In the genomic region with DNA sequence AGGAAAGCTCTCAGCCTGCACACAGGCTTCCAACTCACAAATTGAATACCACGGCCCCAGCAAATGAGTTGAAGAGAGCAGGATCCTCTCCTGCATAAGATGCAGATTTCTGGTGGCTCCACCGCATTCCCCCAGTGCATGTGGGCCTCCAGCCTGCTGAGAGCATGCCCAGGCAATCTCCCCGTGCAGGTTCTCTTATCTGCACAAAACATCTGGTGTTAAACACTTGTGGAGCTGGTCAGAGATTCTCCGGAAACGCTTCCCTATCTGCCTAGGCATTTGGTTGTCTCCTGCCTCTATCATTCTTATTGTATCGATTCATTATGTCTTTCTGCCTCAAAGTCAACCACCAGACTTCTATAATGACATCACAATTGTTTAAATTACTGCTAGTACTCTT, we compare ENCODE assay signal across 13 cellular contexts.
DNase-seq lines count a peak whose midpoint lies in the region; ATAC-seq and TF ChIP-seq lines count a peak whose summit lies in the region.
"Had no signal": no experiment of that assay in that cellular context is flagged by ENCODE, and none has a peak within 500 bp of the region (broad histone marks: within the 10 kb centered on the region; RNA-seq: fewer than 3 reads in every experiment).

No MANE protein-coding gene starts in this region.

- no peaks in the 10 kb centered on the region for H3K36me3 Mint-ChIP-seq in WTC11

- ATAC-seq in WTC11: peak; percentile 79
- no peak for ATAC-seq in GM21825 (IDR thresholded peaks at IDR 0.05; ENCODE audit: unreplicated experiment)
- no peak for ATAC-seq in HG03045 (IDR thresholded peaks at IDR 0.05; ENCODE audit: unreplicated experiment)

- CTCF ChIA-PET in WTC11 (lab: Charles Lee): no interaction called here

- peak overlapping the region; percentile 75 for H3K27ac Mint-ChIP-seq in WTC11

- POLR2A ChIA-PET in WTC11 (lab: Charles Lee): no interaction called here

- H3K9me3 Mint-ChIP-seq in WTC11: peaks cover 13% of the 10 kb centered on the region

- no peak overlapping the region for H3K4me3 Mint-ChIP-seq in WTC11

- DNase-seq in ELF-1 (ENCODE audit: low read depth, low spot score) (peak; percentile 7), M059J (ENCODE audit: low read depth) (peak; percentile 20), WTC11 (ENCODE audit: low spot score) (peak; percentile 40), islet precursor cell (peak; percentile 96), NCI-H187 treated with DMSO at 0.1 percent for 48 hours (lab: John Stamatoyannopoulos, UW) (no peak), NCI-H1092 treated with DMSO at 0.1 percent for 48 hours (lab: John Stamatoyannopoulos, UW) (no peak)
- DNase-seq: H7; nucleus accumbens; stimulated activated CD4-positive, alpha-beta T cell treated with anti-CD3 and anti-CD28 coated beads, Interleukin-4, amount 100 ng/mL, for 24 hours; stimulated activated CD8-positive, alpha-beta memory T cell treated with anti-CD3 and anti-CD28 coated beads, Interleukin-4, amount 100 ng/mL, for 48 hours; T-helper 2 cell had no signal

- no peak for TF ChIP-seq CTCF in WTC11 (IDR thresholded peaks at IDR 0.05)

- H3K4me1 Mint-ChIP-seq in WTC11: peaks cover 54% of the 10 kb centered on the region

- no peaks in the 10 kb centered on the region for H3K27me3 Mint-ChIP-seq in WTC11 (ENCODE audit: low read depth)

TF ChIP-seq in WTC11, 78 proteins besides CTCF, POLR2A, EP300 and RAD21:
- TF ChIP-seq, protein P1, sequence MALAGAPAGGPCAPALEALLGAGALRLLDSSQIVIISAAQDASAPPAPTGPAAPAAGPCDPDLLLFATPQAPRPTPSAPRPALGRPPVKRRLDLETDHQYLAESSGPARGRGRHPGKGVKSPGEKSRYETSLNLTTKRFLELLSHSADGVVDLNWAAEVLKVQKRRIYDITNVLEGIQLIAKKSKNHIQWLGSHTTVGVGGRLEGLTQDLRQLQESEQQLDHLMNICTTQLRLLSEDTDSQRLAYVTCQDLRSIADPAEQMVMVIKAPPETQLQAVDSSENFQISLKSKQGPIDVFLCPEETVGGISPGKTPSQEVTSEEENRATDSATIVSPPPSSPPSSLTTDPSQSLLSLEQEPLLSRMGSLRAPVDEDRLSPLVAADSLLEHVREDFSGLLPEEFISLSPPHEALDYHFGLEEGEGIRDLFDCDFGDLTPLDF (CRISPR knock-in tag; IDR thresholded peaks at IDR 0.05): no peak
- TF ChIP-seq, protein P2, sequence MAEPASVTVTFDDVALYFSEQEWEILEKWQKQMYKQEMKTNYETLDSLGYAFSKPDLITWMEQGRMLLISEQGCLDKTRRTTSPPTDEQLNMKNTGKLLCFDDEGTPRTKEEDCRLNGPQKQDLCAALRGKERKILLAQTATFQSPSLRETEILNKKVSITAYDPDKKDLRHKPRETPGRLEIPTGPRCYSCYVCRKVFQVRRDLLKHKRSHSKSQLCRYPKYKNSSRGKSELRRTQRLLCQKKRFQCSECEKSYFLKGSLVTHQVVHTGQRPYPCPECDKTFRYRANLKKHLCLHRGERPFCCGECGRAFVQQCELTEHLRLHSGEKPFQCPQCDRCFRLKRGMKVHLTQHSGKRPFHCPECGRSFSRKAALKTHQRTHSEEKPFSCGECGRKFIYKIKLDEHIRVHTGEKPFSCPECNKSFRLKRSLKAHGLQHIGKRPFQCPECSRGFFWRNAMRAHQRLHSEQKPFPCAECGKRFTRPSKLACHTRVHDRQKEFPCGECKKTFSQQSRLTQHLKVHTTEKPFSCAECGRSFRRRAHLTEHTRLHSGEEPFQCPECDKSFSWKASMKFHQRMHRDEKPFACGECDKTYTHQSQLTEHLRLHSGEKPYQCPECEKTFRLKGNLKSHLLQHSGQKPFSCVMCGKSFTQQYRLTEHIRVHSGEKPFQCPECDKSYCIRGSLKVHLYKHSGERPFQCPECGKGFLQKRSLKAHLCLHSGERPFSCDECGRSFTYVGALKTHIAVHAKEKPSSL (CRISPR knock-in tag; conservative IDR thresholded peaks at IDR 0.05): no peak
- TF ChIP-seq, protein P3, sequence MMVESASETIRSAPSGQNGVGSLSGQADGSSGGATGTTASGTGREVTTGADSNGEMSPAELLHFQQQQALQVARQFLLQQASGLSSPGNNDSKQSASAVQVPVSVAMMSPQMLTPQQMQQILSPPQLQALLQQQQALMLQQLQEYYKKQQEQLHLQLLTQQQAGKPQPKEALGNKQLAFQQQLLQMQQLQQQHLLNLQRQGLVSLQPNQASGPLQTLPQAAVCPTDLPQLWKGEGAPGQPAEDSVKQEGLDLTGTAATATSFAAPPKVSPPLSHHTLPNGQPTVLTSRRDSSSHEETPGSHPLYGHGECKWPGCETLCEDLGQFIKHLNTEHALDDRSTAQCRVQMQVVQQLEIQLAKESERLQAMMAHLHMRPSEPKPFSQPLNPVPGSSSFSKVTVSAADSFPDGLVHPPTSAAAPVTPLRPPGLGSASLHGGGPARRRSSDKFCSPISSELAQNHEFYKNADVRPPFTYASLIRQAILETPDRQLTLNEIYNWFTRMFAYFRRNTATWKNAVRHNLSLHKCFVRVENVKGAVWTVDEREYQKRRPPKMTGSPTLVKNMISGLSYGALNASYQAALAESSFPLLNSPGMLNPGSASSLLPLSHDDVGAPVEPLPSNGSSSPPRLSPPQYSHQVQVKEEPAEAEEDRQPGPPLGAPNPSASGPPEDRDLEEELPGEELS (CRISPR knock-in tag; IDR thresholded peaks at IDR 0.05): no peak
- TF ChIP-seq CREB1 (CRISPR knock-in tag; IDR thresholded peaks at IDR 0.05): no peak

Comparison
In these comparisons a context has a peak if more than half of its experiments do, and no peak if none do; other contexts are left out.
1. DNase-seq: peak in ELF-1 (single experiment), M059J (single experiment), WTC11 (single experiment) and islet precursor cell (single experiment); none in NCI-H187 treated with DMSO at 0.1 percent for 48 hours (single experiment) and NCI-H1092 treated with DMSO at 0.1 percent for 48 hours (single experiment).